Comparison of ENCODE assay signal across 9 cellular contexts in the genomic region with DNA sequence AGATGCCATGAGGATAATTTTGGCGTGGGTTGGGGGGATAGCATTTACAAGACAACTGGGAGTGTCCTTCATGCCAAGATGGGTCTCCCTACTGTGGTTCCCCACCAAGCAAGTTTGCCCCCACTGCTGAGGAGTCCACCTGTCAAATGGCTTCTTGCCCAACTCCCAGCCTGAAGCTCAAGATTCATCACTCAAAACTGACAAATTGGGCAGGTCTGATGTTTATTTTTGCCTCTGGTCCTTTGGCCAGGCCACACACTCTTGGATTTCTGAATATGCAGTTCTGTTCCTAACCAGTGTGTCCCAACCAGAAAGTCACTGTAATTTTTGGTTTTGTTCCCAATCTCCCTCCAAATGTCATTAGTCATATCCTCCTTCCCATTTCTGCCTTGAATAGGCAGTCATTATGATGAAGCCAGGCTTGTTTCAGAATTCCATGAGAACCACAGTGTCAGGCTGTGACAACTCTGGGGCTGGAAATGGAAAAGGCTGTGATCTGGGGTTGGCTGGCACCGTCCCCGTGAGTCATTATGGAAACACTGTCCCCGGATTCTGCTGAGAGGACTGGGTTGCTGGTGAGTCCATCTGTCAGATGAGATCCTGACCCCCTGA.
A peak's percentile ranks its signal among the peaks of the same experiment; 100 is the strongest.
DNase-seq lines count a peak whose midpoint lies in the region; ATAC-seq and FAIRE-seq lines count a peak whose summit lies in the region.
"Had no signal": no experiment of that assay in that cellular context is flagged by ENCODE, and none has a peak within 500 bp of the region (broad histone marks: within the 10 kb centered on the region; RNA-seq: fewer than 3 reads in every experiment).

No MANE protein-coding gene starts in this region.

- no peak for FAIRE-seq in urothelium cell line (lab: Jason Lieb, UNC)

- DNase-seq in NCI-H226 (peak; percentile 69), dedifferentiated amniotic fluid mesenchymal stem cell (ENCODE audit: extremely low spot score) (peak; percentile 60), urothelium cell line (ENCODE audit: low spot score) (peak; percentile 64), NCI-H1436 treated with DMSO at 0.1 percent for 48 hours (lab: John Stamatoyannopoulos, UW) (no peak)
- DNase-seq in stimulated activated CD4-positive, alpha-beta T cell treated with anti-CD3 and anti-CD28 coated beads, Interleukin-1b, Interleukin-23, amount 100 ng/mL, for 48 hours: no peak
- DNase-seq: activated CD8-positive, alpha-beta memory T cell treated with anti-CD3 and anti-CD28 coated beads, Interleukin-2, amount 50 U/mL, for 48 hours; stimulated activated CD4-positive, alpha-beta T cell treated with anti-CD3 and anti-CD28 coated beads, Interleukin-12 subunit alpha, Interleukin-12 subunit beta, amount 100 ng/mL, for 4 hours had no signal

- ATAC-seq in GM19395 (IDR thresholded peaks at IDR 0.05; ENCODE audit: unreplicated experiment): no peak

- H3K27ac ChIP-seq in layer of hippocampus (ENCODE audit: low read depth, low read length): peak overlapping the region; percentile 63

- H3K27me3 ChIP-seq in layer of hippocampus (ENCODE audit: control insufficient read depth, insufficient read depth, low read length): no peaks in the 10 kb centered on the region

Comparison
In these comparisons a context has a peak if more than half of its experiments do, and no peak if none do; other contexts are left out.
1. DNase-seq: peak in NCI-H226 (single experiment), dedifferentiated amniotic fluid mesenchymal stem cell (single experiment) and urothelium cell line (single experiment); none in NCI-H1436 treated with DMSO at 0.1 percent for 48 hours (single experiment) and stimulated activated CD4-positive, alpha-beta T cell treated with anti-CD3 and anti-CD28 coated beads, Interleukin-1b, Interleukin-23, amount 100 ng/mL, for 48 hours (single experiment).